ENCODE assay signal across 8 cellular contexts in genomic region chr1:11907275-11908138, GRCh38. TPM values are rescaled to one million over a fixed set of nuclear protein-coding genes. Genes with fewer than 3 reads are reported as not detected.
DNase-seq lines count a peak whose midpoint lies in the region; TF ChIP-seq lines count a peak whose summit lies in the region.

No MANE protein-coding gene starts in this region.

- H3F3A ChIP-seq in MM.1S (ENCODE audit: insufficient read depth, low read length) (peaks cover 14% of the 10 kb centered on the region), neural cell (ENCODE audit: insufficient read depth, low read length, poor library complexity, severe bottlenecking) (no peaks in the 10 kb centered on the region)

- H3K9me3 Mint-ChIP-seq in stimulated activated naive CD8-positive, alpha-beta T cell treated with anti-CD3 and anti-CD28 coated beads, Interleukin-15, Interleukin-2, amounts not matched to agents 100 ng/mL and 50 ng/mL, for 24 hours, result no peaks in the 10 kb centered on the region

- H3K9me2 ChIP-seq in MM.1S (replicated peaks; ENCODE audit: insufficient read depth, low read length) (no peaks in the 10 kb centered on the region), neural cell (ENCODE audit: insufficient read depth, low read length) (no peaks in the 10 kb centered on the region)

- no peak overlapping the region for H2AFZ ChIP-seq in MM.1S (ENCODE audit: low read length)
- H2AFZ ChIP-seq in neural cell (ENCODE audit: low read depth, low read length), result no peak overlapping the region

- H3K9ac ChIP-seq in MM.1S (ENCODE audit: low read length), result peak overlapping the region; percentile 83
- peak overlapping the region; percentile 98 for H3K9ac ChIP-seq in neural cell (ENCODE audit: low read length)

- H3K79me2 ChIP-seq in MM.1S (ENCODE audit: low read length) (no peaks in the 10 kb centered on the region), neural cell (replicated peaks; ENCODE audit: insufficient read depth, low read length) (no peaks in the 10 kb centered on the region)

- H3K4me1 Mint-ChIP-seq in stimulated activated naive CD8-positive, alpha-beta T cell treated with anti-CD3 and anti-CD28 coated beads, Interleukin-15, Interleukin-2, amounts not matched to agents 100 ng/mL and 50 ng/mL, for 24 hours (ENCODE audit: low read depth), result peaks cover 42% of the 10 kb centered on the region

- peak overlapping the region; percentile 100 for H3K27ac Mint-ChIP-seq in stimulated activated naive CD8-positive, alpha-beta T cell treated with anti-CD3 and anti-CD28 coated beads, Interleukin-15, Interleukin-2, amounts not matched to agents 100 ng/mL and 50 ng/mL, for 24 hours

- H3K27ac ChIP-seq in MM.1S (ENCODE audit: low read length) (peak overlapping the region; percentile 94), neural cell (ENCODE audit: low read length) (peak overlapping the region; percentile 99)

- DNase-seq in ELF-1 (ENCODE audit: low read depth, low spot score) (peak; percentile 98), HCEC 1CT (peak; percentile 95), MM.1S (peak; percentile 96), SIG-M5 (lab: John Stamatoyannopoulos, UW) (peak; percentile 82), activated gamma-delta T cell treated with Interleukin-2 at 50 U/mL for 16 hours (peak; percentile 93), fibroblast of villous mesenchyme (ENCODE audit: low read depth) (peak; percentile 96)

- peak; percentile 92 for TF ChIP-seq RAD21 in neural cell (conservative IDR thresholded peaks at IDR 0.05)

- H3K27me3 ChIP-seq in MM.1S (replicated peaks; ENCODE audit: insufficient read depth, low read length) (peaks cover 2% of the 10 kb centered on the region; the same call in 1 of the 2 replicates), neural cell (ENCODE audit: insufficient read depth, low read depth, low read length) (no peaks in the 10 kb centered on the region)

- H3K4me2 ChIP-seq in MM.1S (ENCODE audit: low read depth, low read length) (peak overlapping the region; percentile 42), neural cell (ENCODE audit: low read length) (no peak overlapping the region)

- H4K20me1 ChIP-seq in MM.1S (ENCODE audit: insufficient read depth, low read length) (no peaks in the 10 kb centered on the region), neural cell (ENCODE audit: insufficient read depth) (no peaks in the 10 kb centered on the region)

- H3K27me3 Mint-ChIP-seq in stimulated activated naive CD8-positive, alpha-beta T cell treated with anti-CD3 and anti-CD28 coated beads, Interleukin-15, Interleukin-2, amounts not matched to agents 100 ng/mL and 50 ng/mL, for 24 hours, result peaks cover 6% of the 10 kb centered on the region

- peaks cover 5% of the 10 kb centered on the region for H3K36me3 Mint-ChIP-seq in stimulated activated naive CD8-positive, alpha-beta T cell treated with anti-CD3 and anti-CD28 coated beads, Interleukin-15, Interleukin-2, amounts not matched to agents 100 ng/mL and 50 ng/mL, for 24 hours (ENCODE audit: low read depth)

- H3K36me3 ChIP-seq in MM.1S (replicated peaks; ENCODE audit: insufficient read depth, low read length) (no peaks in the 10 kb centered on the region), neural cell (ENCODE audit: insufficient read depth, low read length) (no peaks in the 10 kb centered on the region)

- peak; percentile 95 for TF ChIP-seq EP300 in neural cell (conservative IDR thresholded peaks at IDR 0.05; ENCODE audit: poor library complexity, severe bottlenecking)

- H3K9me3 ChIP-seq in MM.1S (replicated peaks; ENCODE audit: insufficient read depth, low read length) (no peaks in the 10 kb centered on the region), neural cell (ENCODE audit: low read length) (no peaks in the 10 kb centered on the region)

- peak overlapping the region; percentile 84 for H3K4me3 Mint-ChIP-seq in stimulated activated naive CD8-positive, alpha-beta T cell treated with anti-CD3 and anti-CD28 coated beads, Interleukin-15, Interleukin-2, amounts not matched to agents 100 ng/mL and 50 ng/mL, for 24 hours

- peak; percentile 77 for TF ChIP-seq CTCF in MM.1S (IDR thresholded peaks at IDR 0.05; ENCODE audit: low read length)
- TF ChIP-seq CTCF in fibroblast of villous mesenchyme (IDR thresholded peaks at IDR 0.05; ENCODE audit: insufficient read depth, low read depth, low read length), result peak; percentile 80
- TF ChIP-seq CTCF in neural cell (IDR thresholded peaks at IDR 0.05; ENCODE audit: poor library complexity, severe bottlenecking), result peak; percentile 99

- no peaks in the 10 kb centered on the region for H3K4me1 ChIP-seq in MM.1S (ENCODE audit: low read length)

- H3K4me3 ChIP-seq in MM.1S (ENCODE audit: low read length), result peak overlapping the region; percentile 9; the same call in 1 of the 2 replicates
- no peak overlapping the region for H3K4me3 ChIP-seq in fibroblast of villous mesenchyme (ENCODE audit: low read depth, low read length)
- peak overlapping the region; percentile 75 for H3K4me3 ChIP-seq in neural cell (ENCODE audit: low read length)

TF ChIP-seq in neural cell, 6 proteins besides CTCF, POLR2A, EP300 and RAD21:
- TF ChIP-seq POLR2AphosphoS5 (IDR thresholded peaks at IDR 0.05) (no peak), MXI1 (conservative IDR thresholded peaks at IDR 0.05; ENCODE audit: poor library complexity, severe bottlenecking) (no peak), SMC3 (conservative IDR thresholded peaks at IDR 0.05; ENCODE audit: poor library complexity) (peak; percentile 99), TAF1 (IDR thresholded peaks at IDR 0.05; ENCODE audit: low read depth) (no peak)

RNA-seq across cellular contexts. Expression of gene KIAA2013, which starts 18.7 kb away (rescaled TPM):
- total RNA-seq in fibroblast of villous mesenchyme, result 57.9 and 69.9 TPM in 2 replicates
- 24.9 and 34.5 TPM in 2 replicates for polyA plus RNA-seq in neural cell
- 32.8 and 38.7 TPM in 2 replicates for polyA minus RNA-seq in neural cell

RNA-seq across cellular contexts. Expression of gene PLOD1, which starts 27.0 kb away (rescaled TPM):
- 309 and 324 TPM in 2 replicates for total RNA-seq in fibroblast of villous mesenchyme
- polyA plus RNA-seq in neural cell, result 2.1 and 6.9 TPM in 2 replicates
- polyA minus RNA-seq in neural cell, result 2.2 and 3.5 TPM in 2 replicates

RNA-seq across cellular contexts. Expression of gene NPPB, which starts 48.8 kb away (rescaled TPM):
- total RNA-seq in fibroblast of villous mesenchyme, result 3.9 and 4.7 TPM in 2 replicates
- polyA plus RNA-seq in neural cell, result not detected in 2 replicates
- polyA minus RNA-seq in neural cell, result not detected in 2 replicates

RNA-seq across cellular contexts. Expression of gene NPPA, which starts 59.9 kb away (rescaled TPM):
- 0.32 TPM in 1 of 2 replicates, not detected in the other for total RNA-seq in fibroblast of villous mesenchyme
- not detected in 2 replicates for polyA plus RNA-seq in neural cell
- polyA minus RNA-seq in neural cell, result not detected in 2 replicates
